In the genomic region with DNA sequence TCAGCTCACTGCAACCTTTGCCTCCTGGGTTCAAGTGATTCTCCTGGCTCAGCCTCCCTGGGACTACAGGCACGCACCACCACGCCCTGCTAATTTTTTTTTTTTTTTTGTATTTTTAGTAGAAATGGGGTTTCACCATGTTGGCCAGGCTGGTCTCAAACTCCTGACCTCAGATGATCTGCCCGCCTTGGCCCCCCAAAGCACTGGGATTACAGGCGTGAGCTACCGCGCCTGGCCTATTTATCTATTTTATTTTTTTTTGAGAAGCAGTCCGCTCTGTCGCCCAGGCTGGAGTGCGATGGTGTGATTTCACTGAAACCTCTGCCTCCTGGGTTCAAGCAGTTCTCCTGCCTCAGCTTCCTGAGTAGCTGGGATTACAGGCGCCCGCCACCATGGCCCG, we compare ENCODE assay signal across 8 cellular contexts. TPM values are rescaled to one million over a fixed set of nuclear protein-coding genes. Genes with fewer than 3 reads are reported as not detected.
DNase-seq lines count a peak whose midpoint lies in the region; ATAC-seq and TF ChIP-seq lines count a peak whose summit lies in the region.
"Not testable (repeated sequence)": the region's sequence is repeated elsewhere in the genome, so short reads cannot be mapped to it uniquely, and the experiment has no call there.

No MANE protein-coding gene starts in this region.

- not testable (repeated sequence) for H3K27me3 ChIP-seq in DOHH2 (ENCODE audit: control insufficient read depth, low read length); PC-3 (ENCODE audit: low read length); heart right ventricle; smooth muscle cell (ENCODE audit: low read depth); upper lobe of right lung

- H3K4me3 ChIP-seq in DOHH2 (ENCODE audit: low read length) (peak overlapping the region; percentile 65), heart right ventricle (peak overlapping the region in 1 of 10 donors; percentile 26), upper lobe of right lung (peak overlapping the region; percentile 18)
- not testable (repeated sequence) for H3K4me3 ChIP-seq in PC-3 (ENCODE audit: low read length); smooth muscle cell

- BruUV-seq in PC-3 (replicated peaks; lab: Mats Ljungman, UMichigan), result not testable (repeated sequence)

- H3K79me2 ChIP-seq in DOHH2 (ENCODE audit: control insufficient read depth, low read length) (peaks cover 78% of the 10 kb centered on the region), PC-3 (ENCODE audit: low read length) (peaks cover 80% of the 10 kb centered on the region), smooth muscle cell (ENCODE audit: low read depth) (peaks cover 63% of the 10 kb centered on the region)

- peak overlapping the region; percentile 91 for H3K4me2 ChIP-seq in DOHH2 (ENCODE audit: low read length)
- peak overlapping the region; percentile 68; the same call in 1 of the 2 replicates for H3K4me2 ChIP-seq in PC-3 (ENCODE audit: low read length)
- H3K4me2 ChIP-seq in smooth muscle cell, result not testable (repeated sequence)

- H3K9me3 ChIP-seq in DOHH2 (ENCODE audit: control insufficient read depth, insufficient read depth, low read length); PC-3 (ENCODE audit: low read length); heart right ventricle; smooth muscle cell (replicated peaks; ENCODE audit: low read depth); upper lobe of right lung: not testable (repeated sequence)

- not testable (repeated sequence) for ATAC-seq in PC-3; activated CD8-positive, alpha-beta T cell treated with anti-CD3 and anti-CD28 coated beads, Interleukin-2, amount 10 ng/mL, durations not matched to agents 7 days and 5 days; heart right ventricle; naive B cell (ENCODE audit: low read depth in 2 of 2); upper lobe of right lung

- POLR2A ChIA-PET in PC-3 (lab: Charles Lee; ENCODE audit: unreplicated experiment), result not testable (repeated sequence)
- POLR2A ChIA-PET in activated CD8-positive, alpha-beta T cell treated with anti-CD3 and anti-CD28 coated beads, Interleukin-2, amount 10 ng/mL, durations not matched to agents 7 days and 5 days (lab: Charles Lee), result interaction anchor here (1.6 kb wide), 1 partner anchor 101 kb away, joined by 3 read pairs; no protein-coding TSS in a partner anchor

- peaks cover 33% of the 10 kb centered on the region for H3K36me3 Mint-ChIP-seq in activated CD8-positive, alpha-beta T cell treated with anti-CD3 and anti-CD28 coated beads, Interleukin-2, amount 10 ng/mL, durations not matched to agents 7 days and 5 days (ENCODE audit: low read depth)
- H3K36me3 Mint-ChIP-seq in brain, naive B cell: not testable (repeated sequence)

- peaks cover 49% of the 10 kb centered on the region for H3K4me1 ChIP-seq in DOHH2 (ENCODE audit: control insufficient read depth, low read length)
- peaks cover 28% of the 10 kb centered on the region for H3K4me1 ChIP-seq in PC-3 (ENCODE audit: insufficient read depth, low read length)
- H3K4me1 ChIP-seq in heart right ventricle, result peaks cover 14 to 73% (median 42%) of the 10 kb centered on the region in 9 donors
- peaks cover 28% of the 10 kb centered on the region for H3K4me1 ChIP-seq in smooth muscle cell (ENCODE audit: low read depth)
- peaks cover 48% of the 10 kb centered on the region for H3K4me1 ChIP-seq in upper lobe of right lung

- H3K4me1 Mint-ChIP-seq in activated CD8-positive, alpha-beta T cell treated with anti-CD3 and anti-CD28 coated beads, Interleukin-2, amount 10 ng/mL, durations not matched to agents 7 days and 5 days (ENCODE audit: low read depth), result peaks cover 40% of the 10 kb centered on the region
- H3K4me1 Mint-ChIP-seq in brain, result peaks cover 52% of the 10 kb centered on the region
- peaks cover 29 to 66% (median 45%) of the 10 kb centered on the region in 3 donors for H3K4me1 Mint-ChIP-seq in naive B cell

- H3K36me3 ChIP-seq in DOHH2 (ENCODE audit: control insufficient read depth, low read length); PC-3 (ENCODE audit: low read depth, low read length); heart right ventricle; smooth muscle cell (ENCODE audit: low read depth); upper lobe of right lung: not testable (repeated sequence)

- not testable (repeated sequence) for TF ChIP-seq CTCF in DOHH2 (IDR thresholded peaks at IDR 0.05; ENCODE audit: low read depth, low read length, poor library complexity, severe bottlenecking); PC-3 (conservative IDR thresholded peaks at IDR 0.05; ENCODE audit: low read depth, low read length); brain (conservative IDR thresholded peaks at IDR 0.05); heart right ventricle (IDR thresholded peaks at IDR 0.05); smooth muscle cell (IDR thresholded peaks at IDR 0.05; ENCODE audit: borderline replicate concordance, insufficient read depth, poor library complexity, severe bottlenecking); upper lobe of right lung (IDR thresholded peaks at IDR 0.05)

- H3K9me3 Mint-ChIP-seq in activated CD8-positive, alpha-beta T cell treated with anti-CD3 and anti-CD28 coated beads, Interleukin-2, amount 10 ng/mL, durations not matched to agents 7 days and 5 days (ENCODE audit: insufficient read depth); brain; naive B cell: not testable (repeated sequence)

- not testable (repeated sequence) for H3K9me2 ChIP-seq in DOHH2 (replicated peaks; ENCODE audit: control insufficient read depth, low read length); PC-3 (replicated peaks; ENCODE audit: low read length)

- DNase-seq in PC-3; activated CD8-positive, alpha-beta T cell treated with anti-CD3 and anti-CD28 coated beads, Interleukin-2, amount 10 ng/mL, durations not matched to agents 7 days and 5 days; heart right ventricle; naive B cell; smooth muscle cell (lab: John Stamatoyannopoulos, UW; ENCODE audit: unreplicated experiment); upper lobe of right lung: not testable (repeated sequence)

- CTCF ChIA-PET in PC-3 (lab: Charles Lee), result not testable (repeated sequence)
- CTCF ChIA-PET in activated CD8-positive, alpha-beta T cell treated with anti-CD3 and anti-CD28 coated beads, Interleukin-2, amount 10 ng/mL, durations not matched to agents 7 days and 5 days (lab: Charles Lee), result interaction anchor here (1.0 to 3.4 kb wide), 9 partner anchors 10 to 128 kb away, joined by 3 to 18 read pairs (median 8); no protein-coding TSS in a partner anchor

- peak overlapping the region; percentile 99 for H3K4me3 Mint-ChIP-seq in activated CD8-positive, alpha-beta T cell treated with anti-CD3 and anti-CD28 coated beads, Interleukin-2, amount 10 ng/mL, durations not matched to agents 7 days and 5 days
- H3K4me3 Mint-ChIP-seq in brain (peak overlapping the region in 3 of 5 experiments; percentile 5 to 74 (median 73)), naive B cell (peak overlapping the region; percentile 69 to 89 (median 84))

- peak overlapping the region; percentile 91 for H3K27ac Mint-ChIP-seq in activated CD8-positive, alpha-beta T cell treated with anti-CD3 and anti-CD28 coated beads, Interleukin-2, amount 10 ng/mL, durations not matched to agents 7 days and 5 days
- H3K27ac Mint-ChIP-seq in brain (peak overlapping the region in 4 of 5 experiments; percentile 85 to 97 (median 96)), naive B cell (peak overlapping the region in 5 of 6 donors; percentile 71 to 96 (median 91))

- 92 to 95% methylated on average over 12 of the region's 12 CpGs for WGBS in heart right ventricle, 2 donors
- WGBS in smooth muscle cell (ENCODE audit: low lambda C conversion rate), result 94% methylated on average over 12 of the region's 12 CpGs

- not testable (repeated sequence) for H4K20me1 ChIP-seq in DOHH2 (ENCODE audit: control insufficient read depth, insufficient read depth, low read depth, low read length); PC-3 (ENCODE audit: low read length)
- peaks cover 11% of the 10 kb centered on the region for H4K20me1 ChIP-seq in smooth muscle cell (ENCODE audit: low read depth)

- intact Hi-C loops in PC-3 (cut with micrococcal nuclease); heart right ventricle (cut with DNase I); upper lobe of right lung (cut with DNase I): not testable (repeated sequence)

- H3K9ac ChIP-seq in PC-3 (ENCODE audit: low read length); smooth muscle cell (ENCODE audit: low read depth): not testable (repeated sequence)

- peak overlapping the region; percentile 90 for H3K27ac ChIP-seq in DOHH2 (ENCODE audit: low read depth, low read length)
- peak overlapping the region; percentile 67 for H3K27ac ChIP-seq in PC-3 (ENCODE audit: low read length)
- H3K27ac ChIP-seq in heart right ventricle, result peak overlapping the region; percentile 13 to 90 (median 72)
- H3K27ac ChIP-seq in smooth muscle cell (ENCODE audit: low read depth), result peak overlapping the region; percentile 76
- H3K27ac ChIP-seq in upper lobe of right lung, result peak overlapping the region; percentile 79

- H3K27me3 Mint-ChIP-seq in activated CD8-positive, alpha-beta T cell treated with anti-CD3 and anti-CD28 coated beads, Interleukin-2, amount 10 ng/mL, durations not matched to agents 7 days and 5 days (ENCODE audit: low read depth); brain; naive B cell: not testable (repeated sequence)

- H3F3A ChIP-seq in DOHH2 (ENCODE audit: control insufficient read depth, insufficient read depth) (peaks cover 29% of the 10 kb centered on the region), smooth muscle cell (ENCODE audit: low read depth) (peaks cover 17% of the 10 kb centered on the region)
- not testable (repeated sequence) for H3F3A ChIP-seq in PC-3 (ENCODE audit: low read length, unreplicated experiment)

- not testable (repeated sequence) for H2AFZ ChIP-seq in PC-3 (ENCODE audit: low read length); smooth muscle cell (ENCODE audit: low read depth)

RNA-seq across cellular contexts. Expression of a gene that starts 3.4 kb away (rescaled TPM):
- total RNA-seq in PC-3 (2014; rRNA removed), result 25.2 and 37.0 TPM in 2 replicates
- total RNA-seq in activated CD8-positive, alpha-beta T cell treated with anti-CD3 and anti-CD28 coated beads, Interleukin-2, amount 10 ng/mL, durations not matched to agents 7 days and 5 days, result 10 to 100 TPM; 17.2 to 19.2 TPM
- 64.7 TPM for polyA plus RNA-seq in brain (ENCODE audit: insufficient read depth, low read depth, low replicate concordance)
- 10 to 100 TPM in 3 of 10 donors, 1 to 10 TPM in 7; 3.6 to 20.7 (median 7.5) TPM for total RNA-seq in heart right ventricle
- polyA plus RNA-seq in heart right ventricle, result 1 to 10 TPM; 2.3 to 4.8 TPM
- polyA plus RNA-seq in naive B cell (ENCODE audit: low read depth in 6 of 6), result 10 to 100 TPM in 1 of 6 donors, 1 to 10 TPM in 5; 1.6 to 15.8 (median 9.0) TPM
- 15.7 and 20.6 TPM in 2 replicates for total RNA-seq in smooth muscle cell
- 19.9 and 20.5 TPM in 2 replicates for polyA plus RNA-seq in smooth muscle cell
- 34.7 TPM for total RNA-seq in upper lobe of right lung

RNA-seq across cellular contexts. Expression of a gene that starts 4.4 kb away (rescaled TPM):
- 8.4 and 11.1 TPM in 2 replicates for total RNA-seq in PC-3 (2014; rRNA removed)
- total RNA-seq in activated CD8-positive, alpha-beta T cell treated with anti-CD3 and anti-CD28 coated beads, Interleukin-2, amount 10 ng/mL, durations not matched to agents 7 days and 5 days, result 10 to 100 TPM; 13.3 to 15.4 TPM
- 12.2 TPM for polyA plus RNA-seq in brain (ENCODE audit: insufficient read depth, low read depth, low replicate concordance)
- total RNA-seq in heart right ventricle, result 1 to 10 TPM; 3.2 to 7.0 (median 5.5) TPM
- 1 to 10 TPM; 4.4 to 7.2 TPM for polyA plus RNA-seq in heart right ventricle
- 10 to 100 TPM in 4 of 6 donors, 1 to 10 TPM in 2; 7.2 to 21.6 (median 12.3) TPM for polyA plus RNA-seq in naive B cell (ENCODE audit: low read depth in 6 of 6)
- 3.8 and 5.2 TPM in 2 replicates for total RNA-seq in smooth muscle cell
- 6.7 and 8.9 TPM in 2 replicates for polyA plus RNA-seq in smooth muscle cell
- total RNA-seq in upper lobe of right lung, result 11.8 TPM

RNA-seq across cellular contexts. Expression of a gene that starts 56.1 kb away (rescaled TPM):
- total RNA-seq in PC-3 (2014; rRNA removed) (250 and 258 TPM in 2 replicates), heart right ventricle (100 to 1,000 TPM; 117 to 166 (median 148) TPM), smooth muscle cell (20.7 and 31.5 TPM in 2 replicates), upper lobe of right lung (35.1 TPM)
- 10 to 100 TPM; 51.8 to 57.7 TPM for total RNA-seq in activated CD8-positive, alpha-beta T cell treated with anti-CD3 and anti-CD28 coated beads, Interleukin-2, amount 10 ng/mL, durations not matched to agents 7 days and 5 days
- polyA plus RNA-seq in brain (ENCODE audit: insufficient read depth, low read depth, low replicate concordance) (115 TPM), heart right ventricle (100 to 1,000 TPM; 132 to 147 TPM), naive B cell (ENCODE audit: low read depth in 6 of 6) (10 to 100 TPM; 31.1 to 63.8 (median 40.8) TPM), smooth muscle cell (78.6 and 102 TPM in 2 replicates)
